13 cellular contexts compared by ENCODE assay signal in the genomic region with DNA sequence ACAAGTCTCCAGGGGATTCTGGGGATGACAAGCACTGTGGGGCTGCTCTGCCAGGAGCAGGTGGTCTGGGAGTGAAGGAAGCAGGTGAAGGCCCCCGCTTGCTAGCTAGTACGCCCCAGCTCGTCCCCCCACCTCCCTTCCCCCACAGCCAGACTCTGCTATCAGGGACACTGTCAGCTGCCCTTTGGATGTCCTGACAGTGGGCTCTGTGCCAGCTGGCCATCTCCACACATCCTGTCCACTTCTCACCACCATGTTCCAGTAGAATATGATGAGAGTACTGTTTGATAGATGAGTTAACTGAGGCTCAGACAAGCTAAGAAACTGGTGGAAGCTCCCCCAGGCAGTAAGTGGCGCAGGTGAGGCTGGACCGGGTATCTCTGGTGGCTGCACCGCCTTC.
DNase-seq lines count a peak whose midpoint lies in the region; ATAC-seq and TF ChIP-seq lines count a peak whose summit lies in the region.
"Had no signal": no experiment of that assay in that cellular context is flagged by ENCODE, and none has a peak within 500 bp of the region (broad histone marks: within the 10 kb centered on the region; RNA-seq: fewer than 3 reads in every experiment).

No MANE protein-coding gene starts in this region.

- WGBS in right cardiac atrium: 69% methylated on average over 6 of the region's 6 CpGs

- DNase-seq in Right ventricle myocardium superior: peak; percentile 52
- DNase-seq in cardiac septum (ENCODE audit: low spot score): no peak
- peak; percentile 48 to 52 for DNase-seq in SJCRH30
- DNase-seq in right cardiac atrium: peak; percentile 23 to 78 (median 74)
- no peak for DNase-seq in NCI-H1092 (lab: John Stamatoyannopoulos, UW)
- no peak for DNase-seq in NCI-H146 treated with DMSO at 0.1 percent for 48 hours (lab: John Stamatoyannopoulos, UW; ENCODE audit: unreplicated experiment)
- DNase-seq in ascending aorta (ENCODE audit: low spot score in 2 of 2): no peak
- DNase-seq: Caco-2; CD4-positive, alpha-beta T cell; GM23248 had no signal

- no peak for TF ChIP-seq CTCF in ascending aorta (IDR thresholded peaks at IDR 0.05)

- H3K27me3 ChIP-seq in SJCRH30: no peaks in the 10 kb centered on the region
- H3K27me3 ChIP-seq in right cardiac atrium (ENCODE audit: control insufficient read depth, insufficient read depth): no peaks in the 10 kb centered on the region
- no peaks in the 10 kb centered on the region for H3K27me3 ChIP-seq in ascending aorta

- H3K36me3 ChIP-seq in SJCRH30: no peaks in the 10 kb centered on the region
- H3K36me3 ChIP-seq in ascending aorta: no peaks in the 10 kb centered on the region
- H3K36me3 ChIP-seq: HAP-1 had no signal

- H3K4me3 ChIP-seq in SJCRH30 (no peak overlapping the region), right cardiac atrium (ENCODE audit: low read length) (no peak overlapping the region), ascending aorta (no peak overlapping the region)
- H3K4me3 ChIP-seq: GM23248, HAP-1 had no signal

- H3K4me1 ChIP-seq in SJCRH30: no peaks in the 10 kb centered on the region
- peaks cover 3% of the 10 kb centered on the region for H3K4me1 ChIP-seq in right cardiac atrium (ENCODE audit: control insufficient read depth, insufficient read depth, low read length)
- H3K4me1 ChIP-seq in ascending aorta: no peaks in the 10 kb centered on the region
- H3K4me1 ChIP-seq: Caco-2, HAP-1 had no signal

- H3K9me3 ChIP-seq in SJCRH30 (replicated peaks) (no peaks in the 10 kb centered on the region), right cardiac atrium (ENCODE audit: control insufficient read depth, low read length) (no peaks in the 10 kb centered on the region), ascending aorta (no peaks in the 10 kb centered on the region)
- H3K9me3 ChIP-seq: Caco-2, HAP-1 had no signal

- peak; percentile 62 for ATAC-seq in Right ventricle myocardium superior (ENCODE audit: poor library complexity)
- peak; percentile 36 to 53 for ATAC-seq in right cardiac atrium
- ATAC-seq: HepG2 had no signal

- intact Hi-C loops in Right ventricle myocardium superior (cut with DNase I): no loop called here
- intact Hi-C loops in cardiac septum (cut with DNase I): no loop called here
- intact Hi-C loops in right cardiac atrium (cut with DNase I): no loop called here
- intact Hi-C loops in ascending aorta (cut with DNase I): no loop called here

- no peak overlapping the region for H3K27ac ChIP-seq in SJCRH30
- no peak overlapping the region for H3K27ac ChIP-seq in right cardiac atrium (ENCODE audit: low read length)
- no peak overlapping the region for H3K27ac ChIP-seq in ascending aorta
- H3K27ac ChIP-seq: C4-2B, GM23248 had no signal

Comparison
In these comparisons a context has a peak if more than half of its experiments do, and no peak if none do; other contexts are left out.
1. DNase-seq: peak in Right ventricle myocardium superior (single experiment), SJCRH30 (2 of 2) and right cardiac atrium (3 of 3); none in cardiac septum (single experiment), NCI-H1092 (single experiment), NCI-H146 treated with DMSO at 0.1 percent for 48 hours (single experiment) and ascending aorta (0 of 2).